Comparison of ENCODE assay signal across 8 cellular contexts in the genomic region with DNA sequence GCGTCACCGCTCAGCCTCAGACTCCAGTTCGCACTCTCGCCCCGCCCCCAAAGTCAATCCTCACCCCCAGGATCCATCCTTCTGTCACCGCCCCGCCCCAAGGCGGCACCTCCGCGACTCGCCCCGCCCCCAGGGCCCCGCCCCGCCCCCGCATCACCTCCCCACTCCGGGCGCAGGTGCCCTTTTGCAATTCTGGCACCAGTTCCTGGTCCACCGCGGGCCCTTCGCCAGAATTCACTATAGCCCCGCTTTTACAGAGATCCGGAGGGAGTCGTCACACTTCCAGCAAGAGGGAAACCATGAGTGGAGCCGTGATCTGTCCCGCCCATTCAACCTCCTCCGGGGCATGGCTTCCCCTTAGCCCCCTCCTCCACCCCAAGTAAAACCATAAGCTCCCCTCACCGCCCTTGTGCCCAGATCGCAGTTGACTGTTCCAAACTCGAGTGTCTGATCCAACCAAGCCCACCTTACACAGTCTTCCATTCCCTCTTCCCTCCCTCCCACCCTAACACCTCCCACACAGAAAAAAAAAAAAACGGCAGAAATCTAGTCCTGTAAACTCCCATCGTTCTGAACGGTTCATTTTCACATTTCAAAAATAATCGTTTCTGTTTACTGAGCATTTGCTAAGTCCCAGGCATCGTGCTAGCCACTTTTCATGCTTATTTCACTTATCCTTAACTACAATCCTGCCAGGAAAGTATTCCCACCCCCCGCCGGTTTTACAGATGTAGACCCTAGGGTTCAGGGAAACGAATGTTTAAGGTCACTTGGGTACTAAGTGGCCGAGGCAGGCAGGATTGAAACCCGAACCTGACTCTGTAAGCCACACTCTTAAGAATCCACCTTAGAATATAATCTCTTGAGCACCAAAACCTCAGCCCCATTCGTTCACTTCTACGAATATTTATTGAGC. TPM values are rescaled to one million over a fixed set of nuclear protein-coding genes. Genes with fewer than 3 reads are reported as not detected.
A peak's percentile ranks its signal among the peaks of the same experiment; 100 is the strongest.
DNase-seq lines count a peak whose midpoint lies in the region; ATAC-seq and TF ChIP-seq lines count a peak whose summit lies in the region.

No MANE protein-coding gene starts in this region.

- TF ChIP-seq CTCF in WI38 (IDR thresholded peaks at IDR 0.05; ENCODE audit: low read depth, low read length) (no peak), natural killer cell (IDR thresholded peaks at IDR 0.05) (no peak)

- peak overlapping the region; percentile 94 for H3K4me3 Mint-ChIP-seq in natural killer cell

- ATAC-seq in GM19438 (IDR thresholded peaks at IDR 0.05; ENCODE audit: low read depth, unreplicated experiment), result peak; percentile 35
- peak in 2 of 3 donors; percentile 2 to 5 for ATAC-seq in natural killer cell
- no peak for ATAC-seq in GM21447 (IDR thresholded peaks at IDR 0.05; ENCODE audit: unreplicated experiment)

- intact Hi-C loops in natural killer cell (cut with micrococcal nuclease), result loop anchor here (5.0 kb wide), 2 partner anchors 92 to 118 kb away; partner anchors contain the start of genes DDI2 and EFHD2

- peak overlapping the region; percentile 89 for H3K4me3 ChIP-seq in WI38 (ENCODE audit: low read depth, low read length)

- H3K9me3 Mint-ChIP-seq in natural killer cell, result no peaks in the 10 kb centered on the region

- H3K27me3 Mint-ChIP-seq in natural killer cell (ENCODE audit: low read depth in 2 of 2), result no peaks in the 10 kb centered on the region

- TF ChIP-seq POLR2A in erythroblast (IDR thresholded peaks at IDR 0.05; ENCODE audit: low read length), result no peak

- H3K36me3 Mint-ChIP-seq in natural killer cell, result no peaks in the 10 kb centered on the region

- DNase-seq in DMS53 (lab: John Stamatoyannopoulos, UW) (peak; percentile 75), HT-29 (ENCODE audit: low spot score) (peak; percentile 54), erythroblast (lab: John Stamatoyannopoulos, UW) (peak; percentile 43 to 64), natural killer cell (no peak), NCI-H1105 (lab: John Stamatoyannopoulos, UW) (no peak)

- peaks cover 45 to 48% of the 10 kb centered on the region in 2 donors for H3K4me1 Mint-ChIP-seq in natural killer cell

- H3K27ac Mint-ChIP-seq in natural killer cell, result peak overlapping the region; percentile 96 to 100

RNA-seq across cellular contexts. Expression of gene CASP9, which starts 1.3 kb away (rescaled TPM):
- 15.7 and 18.0 TPM in 2 replicates for total RNA-seq in HT-29 (2014; rRNA removed; shearing (Covaris generic))
- 10 to 100 TPM; 13.4 to 20.5 (median 13.5) TPM for total RNA-seq in natural killer cell

RNA-seq across cellular contexts. Expression of gene DNAJC16, which starts 1.3 kb away (rescaled TPM):
- total RNA-seq in HT-29 (2014; rRNA removed; shearing (Covaris generic)), result 4.8 and 9.3 TPM in 2 replicates
- 10 to 100 TPM; 18.6 to 22.8 (median 18.7) TPM for total RNA-seq in natural killer cell

RNA-seq across cellular contexts. Expression of gene CELA2B, which starts 49.4 kb away (rescaled TPM):
- total RNA-seq in HT-29 (2014; rRNA removed; shearing (Covaris generic)), result not detected in 2 replicates
- not detected for total RNA-seq in natural killer cell

RNA-seq across cellular contexts. Expression of gene AGMAT, which starts 59.5 kb away (rescaled TPM):
- total RNA-seq in HT-29 (2014; rRNA removed; shearing (Covaris generic)), result 52.1 and 62.5 TPM in 2 replicates
- under 1 TPM; 0.42 to 0.66 (median 0.65) TPM for total RNA-seq in natural killer cell

Comparison
In these comparisons a context has a peak if more than half of its experiments do, and no peak if none do; other contexts are left out.
1. DNase-seq: peak in DMS53 (single experiment), HT-29 (single experiment) and erythroblast (2 of 2); none in natural killer cell (single experiment) and NCI-H1105 (single experiment).